ENCODE assay signal across 8 cellular contexts in genomic region chr13:23466144-23467002, GRCh38. TPM values are rescaled to one million over a fixed set of nuclear protein-coding genes. Genes with fewer than 3 reads are reported as not detected.
DNase-seq lines count a peak whose midpoint lies in the region; ATAC-seq, FAIRE-seq and TF ChIP-seq lines count a peak whose summit lies in the region.

No MANE protein-coding gene starts in this region.

- DNase-seq in BE2C = peak; percentile 79
- DNase-seq in NCI-H82 treated with DMSO at 0.1 percent for 48 hours (lab: John Stamatoyannopoulos, UW; ENCODE audit: unreplicated experiment) = peak; percentile 78
- DNase-seq in activated CD8-positive, alpha-beta memory T cell treated with anti-CD3 and anti-CD28 coated beads, Interleukin-2, amount 50 U/mL, for 24 hours (ENCODE audit: extremely low read depth) = peak; percentile 28
- DNase-seq in midbrain (lab: John Stamatoyannopoulos, UW) = peak; percentile 81
- peak; percentile 42 to 46 for DNase-seq in stimulated activated CD8-positive, alpha-beta memory T cell treated with anti-CD3 and anti-CD28 coated beads, Interleukin-2, amount 100 ng/mL, for 48 hours (ENCODE audit: low read depth in 2 of 2)

- FAIRE-seq in endometrium (lab: Jason Lieb, UNC) = peak; percentile 80

- TF ChIP-seq CTCF in BE2C (IDR thresholded peaks at IDR 0.05; ENCODE audit: low read depth, low read length) = peak; percentile 71

- H3K27me3 ChIP-seq in BE2C = no peaks in the 10 kb centered on the region

- peak; percentile 91 for ATAC-seq in HG03432 (IDR thresholded peaks at IDR 0.05; ENCODE audit: unreplicated experiment)

- H3K9me3 ChIP-seq in BE2C = no peaks in the 10 kb centered on the region

- TF ChIP-seq POLR2A in GM19193 (IDR thresholded peaks at IDR 0.05; ENCODE audit: extremely low read depth, insufficient read depth, insufficient read length) = peak; percentile 42

- H3K4me3 ChIP-seq in BE2C (ENCODE audit: low read depth, low read length) = peak overlapping the region; percentile 66

- H3K36me3 ChIP-seq in BE2C = no peaks in the 10 kb centered on the region

- H3K4me1 ChIP-seq in BE2C = peaks cover 12% of the 10 kb centered on the region

RNA-seq across cellular contexts. Expression of gene SACS, which starts 32.9 kb away (rescaled TPM):
- polyA plus RNA-seq in BE2C (2012; ENCODE audit: insufficient read depth, insufficient read length, low read depth) = 11.4 TPM

Comparison
In these comparisons a context has a peak if more than half of its experiments do, and no peak if none do; other contexts are left out.
1. Peak in every context shown above with its lines: DNase-seq, ATAC-seq and H3K4me3 ChIP-seq.
2. DNase-seq: peak in every context shown above with its lines; median percentile 81 in midbrain; 79 in BE2C; 78 in NCI-H82 treated with DMSO at 0.1 percent for 48 hours; 44 in stimulated activated CD8-positive, alpha-beta memory T cell treated with anti-CD3 and anti-CD28 coated beads, Interleukin-2, amount 100 ng/mL, for 48 hours; 28 in activated CD8-positive, alpha-beta memory T cell treated with anti-CD3 and anti-CD28 coated beads, Interleukin-2, amount 50 U/mL, for 24 hours.